Comparison of ENCODE assay signal across 29 cellular contexts in the genomic region with DNA sequence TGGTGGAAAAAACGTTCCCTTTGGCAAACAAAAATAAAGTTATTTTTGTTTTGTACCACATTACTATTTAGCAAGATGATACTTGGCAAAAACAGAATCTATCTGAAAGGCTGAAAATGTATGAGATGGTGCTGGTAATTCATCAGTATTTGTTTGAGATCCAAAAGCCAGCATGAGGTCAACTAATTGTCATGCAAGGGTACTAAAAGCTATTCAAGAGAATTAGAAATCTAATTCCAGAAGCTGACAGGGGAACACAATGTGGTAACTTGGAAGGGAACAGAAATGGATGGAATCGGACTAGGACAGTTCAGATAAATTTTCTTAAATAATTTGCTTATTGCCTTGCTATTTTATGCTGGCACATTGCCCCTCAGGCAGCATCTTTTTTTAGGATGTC.
DNase-seq lines count a peak whose midpoint lies in the region; ATAC-seq, FAIRE-seq and TF ChIP-seq lines count a peak whose summit lies in the region.
"Had no signal": no experiment of that assay in that cellular context is flagged by ENCODE, and none has a peak within 500 bp of the region (broad histone marks: within the 10 kb centered on the region; RNA-seq: fewer than 3 reads in every experiment).

No MANE protein-coding gene starts in this region.

- H3K4me3 ChIP-seq in HUES64 (ENCODE audit: low read length) (no peak overlapping the region), H1 (ENCODE audit: extremely low read depth in 1 of 4, insufficient read depth in 2 of 4, low read depth in 3 of 4, low read length in 4 of 4) (peak overlapping the region in 1 of 4 experiments; percentile 7; a peak in 1 of 8 replicates), iPS-20b (ENCODE audit: low read length) (peak overlapping the region; percentile 24; the same call in 1 of the 2 replicates), psoas muscle (no peak overlapping the region)
- H3K4me3 ChIP-seq: PC-9, SJCRH30 had no signal

- no peak overlapping the region for H4K8ac ChIP-seq in H1 (ENCODE audit: extremely low read depth, insufficient read depth, low read length)

- no peaks in the 10 kb centered on the region for H3K23me2 ChIP-seq in H1 (ENCODE audit: low read depth, low read length)

- H3K14ac ChIP-seq in H1 (ENCODE audit: insufficient read length): no peak overlapping the region

- H2BK20ac ChIP-seq in H1 (ENCODE audit: low read length): no peak overlapping the region

- DNase-seq in G401 (ENCODE audit: low spot score): peak; percentile 17
- DNase-seq in H1 (ENCODE audit: low read depth in 1 of 2, low spot score in 2 of 2): no peak
- DNase-seq in activated T-cell treated with anti-CD3 and anti-CD28 coated beads, Interleukin-2, amount 50 U/mL, for 72 hours: no peak
- no peak for DNase-seq in GM13977 (ENCODE audit: low spot score)
- no peak for DNase-seq in psoas muscle
- DNase-seq: 8988T; ACHN; BE2C; Calu3; CD8-positive, alpha-beta memory T cell; DND-41; GOT3; KBM-7; MV-4-11; NCI-H1105; NCI-H1436 treated with DMSO at 0.1 percent for 48 hours; NCI-H187 treated with DMSO at 0.1 percent for 48 hours; NCI-H524 treated with DMSO at 0.1 percent for 48 hours; NCI-H82; PC-9; SJCRH30 had no signal

- no peak overlapping the region for H2BK120ac ChIP-seq in H1 (replicated peaks; ENCODE audit: low read depth, low read length)

- no peak overlapping the region for H4K91ac ChIP-seq in H1 (replicated peaks; ENCODE audit: insufficient read length, low read length)

- peak overlapping the region in 1 of 2 experiments; percentile 34; a peak in 2 of 4 replicates for H3K4me2 ChIP-seq in H1 (ENCODE audit: insufficient read depth in 1 of 2, low read depth in 2 of 2, low read length in 2 of 2)
- H3K4me2 ChIP-seq: PC-9 had no signal

- H2BK15ac ChIP-seq in H1 (ENCODE audit: low read length): no peak overlapping the region

- 100% methylated on average over 1 of the region's 2 CpGs for WGBS in HUES64
- WGBS in H1 (ENCODE audit: extremely low coverage in 1 of 2, insufficient coverage in 1 of 2, insufficient read length in 1 of 2, insufficient replicate concordance in 2 of 2, low coverage in 1 of 2, low lambda C conversion rate in 2 of 2, missing lambda C conversion rate in 1 of 2), 2 experiments: 39% methylated on average over 2 of the region's 2 CpGs; no CpG with 5 or more reads in 1 of the 2 experiments
- 19 to 55% (median 27%) methylated on average over 2 of the region's 2 CpGs for WGBS in psoas muscle, 3 donors

- no peak overlapping the region for H2BK5ac ChIP-seq in H1 (ENCODE audit: low read depth, low read length)

- intact Hi-C loops in psoas muscle (cut with DNase I): no loop called here

- no peak overlapping the region for H3K18ac ChIP-seq in H1 (ENCODE audit: extremely low read depth, low read length)

- no peaks in the 10 kb centered on the region for H3K9me3 ChIP-seq in HUES64 (ENCODE audit: insufficient read depth, low read depth, low read length)
- H3K9me3 ChIP-seq in H1 (ENCODE audit: insufficient read depth in 2 of 2, low read depth in 1 of 2, low read length in 1 of 2): no peaks in the 10 kb centered on the region
- H3K9me3 ChIP-seq in iPS-20b (ENCODE audit: insufficient read depth, low read depth, low read length): no peaks in the 10 kb centered on the region
- no peaks in the 10 kb centered on the region for H3K9me3 ChIP-seq in psoas muscle
- H3K9me3 ChIP-seq: BE2C, SJCRH30 had no signal

- H3K79me1 ChIP-seq in H1 (ENCODE audit: low read depth, low read length): no peaks in the 10 kb centered on the region

- H4K5ac ChIP-seq in H1 (ENCODE audit: insufficient read length, low read depth, low read length): peak overlapping the region; percentile 63

- no peak overlapping the region for H3K23ac ChIP-seq in H1 (ENCODE audit: insufficient read length)

- CTCF ChIA-PET in H1 (lab: Charles Lee; ENCODE audit: partially characterized antibody): interaction anchor here (0.7 to 2.7 kb wide), 6 partner anchors 8 to 317 kb away, joined by 3 to 15 read pairs (median 4); no protein-coding TSS in a partner anchor

- H3K4me1 Mint-ChIP-seq in activated T-cell treated with anti-CD3 and anti-CD28 coated beads, Interleukin-2, amount 50 U/mL, for 72 hours (ENCODE audit: low read depth): no peaks in the 10 kb centered on the region
- H3K4me1 Mint-ChIP-seq: CD14-positive monocyte; CD8-positive, alpha-beta memory T cell had no signal

- no peak overlapping the region for H2AK5ac ChIP-seq in H1 (ENCODE audit: low read depth, low read length)

- no peaks in the 10 kb centered on the region for H3K9me3 Mint-ChIP-seq in activated T-cell treated with anti-CD3 and anti-CD28 coated beads, Interleukin-2, amount 50 U/mL, for 72 hours
- H3K9me3 Mint-ChIP-seq: CD14-positive monocyte had no signal

- H3K4ac ChIP-seq in H1 (replicated peaks; ENCODE audit: insufficient read length, low read depth, low read length): no peak overlapping the region

- TF ChIP-seq POLR2A in H1 (IDR thresholded peaks at IDR 0.05; ENCODE audit: control extremely low read depth in 1 of 2, low read depth in 2 of 2, low read length in 2 of 2): no peak

- no peak overlapping the region for H3K4me3 Mint-ChIP-seq in activated T-cell treated with anti-CD3 and anti-CD28 coated beads, Interleukin-2, amount 50 U/mL, for 72 hours
- H3K4me3 Mint-ChIP-seq: CD14-positive monocyte; CD8-positive, alpha-beta memory T cell had no signal

- no peak overlapping the region for H3K27ac Mint-ChIP-seq in activated T-cell treated with anti-CD3 and anti-CD28 coated beads, Interleukin-2, amount 50 U/mL, for 72 hours
- H3K27ac Mint-ChIP-seq: CD14-positive monocyte; CD8-positive, alpha-beta memory T cell had no signal

- H3K4me1 ChIP-seq in HUES64 (ENCODE audit: insufficient read depth, low read length): peaks cover 35% of the 10 kb centered on the region
- peaks cover 3 to 11% (median 7%) of the 10 kb centered on the region in 4 experiments; a peak in 6 of 7 replicates for H3K4me1 ChIP-seq in H1 (replicated peaks in 1 of 4; ENCODE audit: control insufficient read depth in 3 of 4, insufficient read depth in 4 of 4, low read length in 3 of 4)
- H3K4me1 ChIP-seq in iPS-20b (ENCODE audit: insufficient read depth, low read length): peaks cover 27% of the 10 kb centered on the region; the same call in 1 of the 2 replicates
- no peaks in the 10 kb centered on the region for H3K4me1 ChIP-seq in psoas muscle
- H3K4me1 ChIP-seq: BE2C, SJCRH30 had no signal

- H3K27me3 ChIP-seq in HUES64 (ENCODE audit: insufficient read depth, low read length) (no peaks in the 10 kb centered on the region), H1 (replicated peaks in 1 of 4; ENCODE audit: control insufficient read depth in 3 of 4, extremely low read depth in 1 of 4, insufficient read depth in 3 of 4, low read length in 3 of 4) (peaks cover 0 to 1% (median 0%) of the 10 kb centered on the region in 4 experiments; a peak in 1 of 7 replicates), iPS-20b (ENCODE audit: insufficient read depth, low read length) (no peaks in the 10 kb centered on the region), psoas muscle (ENCODE audit: insufficient read depth in 3 of 3, low read length in 2 of 3) (no peaks in the 10 kb centered on the region)
- H3K27me3 ChIP-seq: BE2C, SJCRH30 had no signal

- in situ Hi-C loops in G401 (cut with HindIII; ENCODE audit: low sequenced_read_pairs): no loop called here
- in situ Hi-C loops in GM13977 (cut with MboI; ENCODE audit: low pct_unique_long_range_greater_than_20kb, low sequenced_read_pairs, unreplicated experiment): loop anchor here (25.0 kb wide), 1 partner anchor 318 kb away; the partner anchor contains the start of gene CFH

- H3K79me2 ChIP-seq in H1 (ENCODE audit: control insufficient read depth in 1 of 2, insufficient read depth in 2 of 2, low read length in 2 of 2): no peaks in the 10 kb centered on the region

- no peak for TF ChIP-seq RAD21 in H1 (IDR thresholded peaks at IDR 0.05 in 1 of 2, conservative IDR thresholded peaks at IDR 0.05 in 1 of 2; ENCODE audit: low read depth in 2 of 2, low read length in 2 of 2)

- POLR2A ChIA-PET in H1 (lab: Charles Lee; ENCODE audit: partially characterized antibody): no interaction called here

- no peak overlapping the region for H3K56ac ChIP-seq in H1 (replicated peaks; ENCODE audit: insufficient read length, low read depth, low read length)

- no peak overlapping the region for H2AFZ ChIP-seq in H1 (ENCODE audit: low read length)
- H2AFZ ChIP-seq: PC-9 had no signal

- TF ChIP-seq EP300 in H1 (IDR thresholded peaks at IDR 0.05; ENCODE audit: borderline replicate concordance in 1 of 2, low read depth in 2 of 2, low read length in 2 of 2): no peak

- H3K36me3 ChIP-seq in HUES64 (ENCODE audit: insufficient read depth, low read length) (peaks cover 16% of the 10 kb centered on the region), H1 (ENCODE audit: control insufficient read depth in 2 of 4, insufficient read depth in 4 of 4, low read length in 3 of 4) (peaks cover 0 to 4% (median 0%) of the 10 kb centered on the region in 4 experiments; a peak in 2 of 8 replicates), iPS-20b (ENCODE audit: insufficient read depth, low read depth, low read length) (no peaks in the 10 kb centered on the region), psoas muscle (ENCODE audit: insufficient read depth in 1 of 2, low read depth in 1 of 2) (no peaks in the 10 kb centered on the region)
- H3K36me3 ChIP-seq: BE2C, SJCRH30 had no signal

- ATAC-seq in activated T-cell treated with anti-CD3 and anti-CD28 coated beads, Interleukin-2, amount 50 U/mL, for 72 hours (replicated peaks in 1 of 2): no peak
- ATAC-seq in GM21619 (IDR thresholded peaks at IDR 0.05; ENCODE audit: unreplicated experiment) (no peak), psoas muscle (no peak)
- ATAC-seq: HCT116, Right ventricle myocardium inferior, SK-N-SH treated with all-trans-retinoic acid at 6 μM for 48 hours had no signal

- H3K27ac ChIP-seq in HUES64 (ENCODE audit: low read depth, low read length) (peak overlapping the region; percentile 65; the same call in 1 of the 2 replicates), H1 (ENCODE audit: low read depth, low read length) (no peak overlapping the region), iPS-20b (ENCODE audit: low read length) (no peak overlapping the region), psoas muscle (no peak overlapping the region)
- H3K27ac ChIP-seq: HL-60, PC-9, SJCRH30 had no signal

- no peak overlapping the region for H3K9ac ChIP-seq in HUES64 (ENCODE audit: low read depth, low read length)
- no peak overlapping the region for H3K9ac ChIP-seq in H1 (replicated peaks in 1 of 4; ENCODE audit: extremely low read depth in 1 of 4, low read depth in 3 of 4, low read length in 3 of 4)
- no peak overlapping the region for H3K9ac ChIP-seq in iPS-20b (ENCODE audit: low read depth, low read length)

- TF ChIP-seq CTCF in H1 (IDR thresholded peaks at IDR 0.05; ENCODE audit: control extremely low read depth in 1 of 3, insufficient read depth in 1 of 3, low read depth in 1 of 3, low read length in 3 of 3) (no peak), GM13977 (IDR thresholded peaks at IDR 0.05; ENCODE audit: extremely low read depth, insufficient read depth, missing control alignments) (no peak), psoas muscle (IDR thresholded peaks at IDR 0.05) (no peak)

- H3K27me3 Mint-ChIP-seq in activated T-cell treated with anti-CD3 and anti-CD28 coated beads, Interleukin-2, amount 50 U/mL, for 72 hours (ENCODE audit: low read depth): no peaks in the 10 kb centered on the region

- FAIRE-seq in H1 (lab: Jason Lieb, UNC): no peak

- H4K20me1 ChIP-seq in H1 (replicated peaks in 1 of 2; ENCODE audit: control insufficient read depth in 1 of 2, insufficient read depth in 2 of 2, low read length in 2 of 2): no peaks in the 10 kb centered on the region

- H3K36me3 Mint-ChIP-seq in activated T-cell treated with anti-CD3 and anti-CD28 coated beads, Interleukin-2, amount 50 U/mL, for 72 hours (ENCODE audit: insufficient read depth in 2 of 2): no peaks in the 10 kb centered on the region
- H3K36me3 Mint-ChIP-seq: CD14-positive monocyte; CD8-positive, alpha-beta memory T cell had no signal

- no peak overlapping the region for H2BK12ac ChIP-seq in H1 (ENCODE audit: low read depth, low read length)
